In the genomic region with DNA sequence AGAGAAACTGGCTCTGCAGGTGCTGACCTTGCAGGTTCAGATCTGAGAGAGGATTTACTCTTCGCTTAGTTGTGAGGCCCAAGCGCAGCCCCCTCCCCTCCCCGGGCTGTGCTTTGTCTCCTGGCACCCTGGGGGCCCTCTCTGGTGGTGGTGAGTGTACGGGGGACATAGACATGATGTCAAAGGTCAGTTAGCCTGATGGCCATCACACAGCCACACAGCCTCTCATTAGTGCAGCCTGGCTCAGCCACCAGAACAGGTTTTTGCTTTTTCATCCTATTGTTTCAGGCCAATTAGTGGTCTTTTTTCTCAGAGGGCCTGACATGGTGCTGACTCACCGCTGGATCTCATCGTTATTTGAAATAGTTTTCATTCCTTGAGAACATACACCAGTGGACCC, we compare ENCODE assay signal across 19 cellular contexts.
"Had no signal": no experiment of that assay in that cellular context is flagged by ENCODE, and none has a peak within 500 bp of the region (broad histone marks: within the 10 kb centered on the region; RNA-seq: fewer than 3 reads in every experiment).

No MANE protein-coding gene starts in this region.

- H3K9me3 Mint-ChIP-seq: immature natural killer cell; natural killer cell treated with Interleukin-12 subunit alpha and Interleukin-12 subunit beta and Interleukin-15 and Interleukin-18, amount 100 ng/mL, for 72 hours had no signal

- H3K4me1 Mint-ChIP-seq: immature natural killer cell had no signal

- H3K27ac Mint-ChIP-seq: immature natural killer cell; natural killer cell treated with Interleukin-12 subunit alpha and Interleukin-12 subunit beta and Interleukin-15 and Interleukin-18, amount 100 ng/mL, for 72 hours had no signal

- H3K27me3 Mint-ChIP-seq: natural killer cell treated with Interleukin-12 subunit alpha and Interleukin-12 subunit beta and Interleukin-15 and Interleukin-18, amount 100 ng/mL, for 72 hours had no signal

- H3K4me3 Mint-ChIP-seq: immature natural killer cell; natural killer cell treated with Interleukin-12 subunit alpha and Interleukin-12 subunit beta and Interleukin-15 and Interleukin-18, amount 100 ng/mL, for 72 hours had no signal

- H3K36me3 Mint-ChIP-seq: immature natural killer cell; natural killer cell treated with Interleukin-12 subunit alpha and Interleukin-12 subunit beta and Interleukin-15 and Interleukin-18, amount 100 ng/mL, for 72 hours had no signal

- DNase-seq: colonic mucosa; dermis blood vessel endothelial cell; effector CD4-positive, alpha-beta T cell; immature natural killer cell; kidney; left cardiac atrium; left ventricle myocardium inferior; mesenchymal stem cell; midbrain; spleen; stimulated activated CD4-positive, alpha-beta T cell treated with anti-CD3 and anti-CD28 coated beads, Interleukin-15, amount 100 ng/mL, for 24 hours; stimulated activated CD4-positive, alpha-beta T cell treated with anti-CD3 and anti-CD28 coated beads, Interleukin-2, amount 100 ng/mL, for 24 hours; stimulated activated CD4-positive, alpha-beta T cell treated with anti-CD3 and anti-CD28 coated beads, Interleukin-4, amount 100 ng/mL, for 4 hours; stimulated activated naive CD4-positive, alpha-beta T cell; stomach; substantia nigra; upper lobe of left lung; uterus had no signal
